In genomic region chr14:28766505-28767238, GRCh38 we compare ENCODE assay signal across 1 cellular context.
TF ChIP-seq lines count a peak whose summit lies in the region.

FOXG1 (plus strand) TSS chr14:28766787; CDS start chr14:28767280, 493 bp downstream.

TF ChIP-seq in IMR-90, 13 proteins besides CTCF, POLR2A, EP300 and RAD21 (continued from another document):
- no peak for TF ChIP-seq CEBPB (IDR thresholded peaks at IDR 0.05; ENCODE audit: low read depth, low read length)
- no peak for TF ChIP-seq SMC3 (IDR thresholded peaks at IDR 0.05; ENCODE audit: low read depth, low read length)
- TF ChIP-seq FOS (IDR thresholded peaks at IDR 0.05; ENCODE audit: low read depth, low read length): no peak
